ENCODE assay signal across 33 cellular contexts in the genomic region with DNA sequence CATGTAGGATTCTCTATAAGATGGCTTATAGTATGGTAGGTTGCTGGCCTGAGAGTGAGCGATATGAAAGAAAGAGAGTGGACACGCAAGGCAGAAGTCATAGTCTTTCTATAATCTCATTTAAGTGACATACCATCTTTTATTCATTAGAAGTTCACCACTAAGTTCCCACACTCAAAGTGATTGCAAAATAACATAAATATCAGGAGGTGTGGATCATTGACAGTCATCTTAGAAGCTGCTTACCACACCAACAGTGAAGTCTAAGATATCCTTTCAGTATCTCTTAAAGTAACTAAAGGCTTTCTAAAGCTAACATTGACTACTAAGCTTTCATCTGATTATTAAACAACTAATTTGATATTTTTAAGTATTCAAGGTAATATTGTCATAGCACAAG.
"Had no signal": no experiment of that assay in that cellular context is flagged by ENCODE, and none has a peak within 500 bp of the region (broad histone marks: within the 10 kb centered on the region; RNA-seq: fewer than 3 reads in every experiment).

No MANE protein-coding gene starts in this region.

- H3K4me1 ChIP-seq: foreskin keratinocyte, heart left ventricle, pancreas, prostate gland had no signal

- H3K9me3 Mint-ChIP-seq: activated naive CD4-positive, alpha-beta T cell treated with anti-CD3 and anti-CD28 coated beads for 36 hours; activated naive CD8-positive, alpha-beta T cell treated with anti-CD3 and anti-CD28 coated beads for 36 hours; activated T-helper 1 cell treated with anti-CD3 and anti-CD28 coated beads, Interleukin-12 subunit alpha, Interleukin-12 subunit beta, Interleukin-2, Interleukin-4 antibody, amounts not matched to agents 30 ng/mL and 10 ng/mL and 1 ng/mL, durations not matched to agents 14 hours and 24 hours and 36 hours; dendritic cell treated with granulocyte-macrophage colony-stimulating factor and Interleukin-4, amounts not matched to agents 40 ng/mL and 50 ng/mL, for 4 days; endodermal cell; memory B cell; naive thymus-derived CD8-positive, alpha-beta T cell; T-helper 1 cell treated with Interleukin-12 subunit alpha and Interleukin-12 subunit beta and Interleukin-4 antibody, amounts not matched to agents 30 μg/mL and 1 μg/mL, for 36 hours had no signal

- H3K36me3 ChIP-seq: brain microvascular endothelial cell, esophagus muscularis mucosa, heart left ventricle, pancreas, prostate gland, tibial nerve had no signal

- H3K4me3 ChIP-seq: esophagus muscularis mucosa, heart left ventricle, pancreas, prostate gland, tibial nerve had no signal

- H3K27me3 Mint-ChIP-seq: activated naive CD8-positive, alpha-beta T cell treated with anti-CD3 and anti-CD28 coated beads for 36 hours; dendritic cell treated with granulocyte-macrophage colony-stimulating factor and Interleukin-4, amounts not matched to agents 40 ng/mL and 50 ng/mL, for 4 days; memory B cell had no signal

- H3K4me1 Mint-ChIP-seq: activated naive CD8-positive, alpha-beta T cell treated with anti-CD3 and anti-CD28 coated beads for 36 hours; immature natural killer cell; memory B cell; naive thymus-derived CD8-positive, alpha-beta T cell; neural crest cell had no signal

- DNase-seq: activated CD4-positive, alpha-beta T cell treated with anti-CD3 and anti-CD28 coated beads for 4 hours; activated CD4-positive, alpha-beta T cell treated with anti-CD3 and anti-CD28 coated beads, Interleukin-2, amount 50 U/mL, for 4 hours; activated effector memory CD4-positive, alpha-beta T cell treated with anti-CD3 and anti-CD28 coated beads, Interleukin-2, amount 50 U/mL, for 16 hours; activated naive CD4-positive, alpha-beta T cell treated with anti-CD3 and anti-CD28 coated beads for 36 hours; activated naive CD8-positive, alpha-beta T cell treated with anti-CD3 and anti-CD28 coated beads for 36 hours; activated T-cell treated with anti-CD3 and anti-CD28 coated beads for 4 hours; amniotic stem cell; brain microvascular endothelial cell; endodermal cell; foreskin keratinocyte; heart left ventricle; hypothalamus; immature natural killer cell; naive thymus-derived CD8-positive, alpha-beta T cell; nucleus accumbens; pancreas; retina; small intestine; stimulated activated CD4-positive, alpha-beta T cell treated with anti-CD3 and anti-CD28 coated beads, Interleukin-15, amount 100 ng/mL, for 24 hours; stimulated activated CD4-positive, alpha-beta T cell treated with anti-CD3 and anti-CD28 coated beads, Interleukin-2, amount 100 ng/mL, for 24 hours; stimulated activated naive CD4-positive, alpha-beta T cell treated with Interleukin-2 at 50 U/mL for 16 hours; SW 1271; T-helper 9 cell had no signal

- ATAC-seq: foreskin keratinocyte; heart left ventricle; naive thymus-derived CD8-positive, alpha-beta T cell; pancreas; sciatic nerve had no signal

- H3K27me3 ChIP-seq: brain microvascular endothelial cell, esophagus muscularis mucosa, foreskin keratinocyte, heart left ventricle, pancreas, tibial nerve had no signal

- H3K9me3 ChIP-seq: esophagus muscularis mucosa, heart left ventricle, pancreas, prostate gland, tibial nerve had no signal

- H3K36me3 Mint-ChIP-seq: activated naive CD8-positive, alpha-beta T cell treated with anti-CD3 and anti-CD28 coated beads for 36 hours; immature natural killer cell; memory B cell; naive thymus-derived CD8-positive, alpha-beta T cell had no signal

- H3K27ac ChIP-seq: brain microvascular endothelial cell, esophagus muscularis mucosa, foreskin keratinocyte, heart left ventricle, pancreas, prostate gland, tibial nerve, VCaP had no signal

- H3K27ac Mint-ChIP-seq: activated naive CD4-positive, alpha-beta T cell treated with anti-CD3 and anti-CD28 coated beads for 36 hours; activated naive CD8-positive, alpha-beta T cell treated with anti-CD3 and anti-CD28 coated beads for 36 hours; activated T-helper 1 cell treated with anti-CD3 and anti-CD28 coated beads, Interleukin-12 subunit alpha, Interleukin-12 subunit beta, Interleukin-2, Interleukin-4 antibody, amounts not matched to agents 30 ng/mL and 10 ng/mL and 1 ng/mL, durations not matched to agents 14 hours and 24 hours and 36 hours; dendritic cell treated with granulocyte-macrophage colony-stimulating factor and Interleukin-4, amounts not matched to agents 40 ng/mL and 50 ng/mL, for 4 days; endodermal cell; immature natural killer cell; memory B cell; naive thymus-derived CD8-positive, alpha-beta T cell; T-helper 1 cell treated with Interleukin-12 subunit alpha and Interleukin-12 subunit beta and Interleukin-4 antibody, amounts not matched to agents 30 μg/mL and 1 μg/mL, for 36 hours had no signal

- H3K4me3 Mint-ChIP-seq: activated naive CD4-positive, alpha-beta T cell treated with anti-CD3 and anti-CD28 coated beads for 36 hours; activated naive CD8-positive, alpha-beta T cell treated with anti-CD3 and anti-CD28 coated beads for 36 hours; activated T-helper 1 cell treated with anti-CD3 and anti-CD28 coated beads, Interleukin-12 subunit alpha, Interleukin-12 subunit beta, Interleukin-2, Interleukin-4 antibody, amounts not matched to agents 30 ng/mL and 10 ng/mL and 1 ng/mL, durations not matched to agents 14 hours and 24 hours and 36 hours; dendritic cell treated with granulocyte-macrophage colony-stimulating factor and Interleukin-4, amounts not matched to agents 40 ng/mL and 50 ng/mL, for 4 days; endodermal cell; immature natural killer cell; memory B cell; naive thymus-derived CD8-positive, alpha-beta T cell; neural crest cell; T-helper 1 cell treated with Interleukin-12 subunit alpha and Interleukin-12 subunit beta and Interleukin-4 antibody, amounts not matched to agents 30 μg/mL and 1 μg/mL, for 36 hours had no signal
